In genomic region chr11:63023415-63023814, GRCh38 we compare ENCODE assay signal across 21 cellular contexts. TPM values are rescaled to one million over a fixed set of nuclear protein-coding genes. Genes with fewer than 3 reads are reported as not detected.
DNase-seq lines count a peak whose midpoint lies in the region; ATAC-seq and TF ChIP-seq lines count a peak whose summit lies in the region.
"Had no signal": no experiment of that assay in that cellular context is flagged by ENCODE, and none has a peak within 500 bp of the region (broad histone marks: within the 10 kb centered on the region; RNA-seq: fewer than 3 reads in every experiment).

No MANE protein-coding gene starts in this region.

- WGBS in mesendoderm (ENCODE audit: extremely low coverage, insufficient coverage, low lambda C conversion rate), result no CpG with 5 or more reads among the region's 8 CpGs

- no peak overlapping the region for H2AK5ac ChIP-seq in mesendoderm (ENCODE audit: low read length)

- H3K27me3 ChIP-seq in mesendoderm (ENCODE audit: insufficient read depth, low read length, poor library complexity) (no peaks in the 10 kb centered on the region), H7 (ENCODE audit: control insufficient read depth, insufficient read depth, low read length) (no peaks in the 10 kb centered on the region)
- H3K27me3 ChIP-seq: Peyer's patch had no signal

- H2BK15ac ChIP-seq in mesendoderm (replicated peaks; ENCODE audit: low read depth), result no peak overlapping the region

- H3K18ac ChIP-seq in mesendoderm (ENCODE audit: low read length), result no peak overlapping the region

- no peaks in the 10 kb centered on the region for H3K36me3 Mint-ChIP-seq in HFFc6 (ENCODE audit: low read depth)
- H3K36me3 Mint-ChIP-seq in brain, result no peaks in the 10 kb centered on the region
- no peaks in the 10 kb centered on the region for H3K36me3 Mint-ChIP-seq in activated T-cell treated with anti-CD3 and anti-CD28 coated beads, Interleukin-2, amount 50 U/mL, for 4 hours (ENCODE audit: insufficient read depth)
- H3K36me3 Mint-ChIP-seq: activated naive CD4-positive, alpha-beta T cell treated with anti-CD3 and anti-CD28 coated beads, Interleukin-2, amount 50 U/mL, for 24 hours; T-cell; type B pancreatic cell had no signal

- no peak overlapping the region for H2BK5ac ChIP-seq in mesendoderm (ENCODE audit: low read length)

- H3K4ac ChIP-seq in mesendoderm (ENCODE audit: low read depth, low read length), result no peak overlapping the region

- H3K27ac Mint-ChIP-seq in HFFc6 (no peak overlapping the region), brain (peak overlapping the region in 4 of 5 experiments; percentile 59 to 91 (median 78))
- H3K27ac Mint-ChIP-seq: activated naive CD4-positive, alpha-beta T cell treated with anti-CD3 and anti-CD28 coated beads, Interleukin-2, amount 50 U/mL, for 24 hours; activated T-helper 17 cell treated with anti-CD3 and anti-CD28 coated beads, Interleukin-2, amount 50 U/mL, for 72 hours; stimulated activated naive CD8-positive, alpha-beta T cell treated with anti-CD3 and anti-CD28 coated beads, Interleukin-15, Interleukin-2, amounts not matched to agents 100 ng/mL and 50 ng/mL, for 24 hours; type B pancreatic cell had no signal

- H3K4me1 ChIP-seq in mesendoderm (ENCODE audit: control insufficient read depth, low read depth, low read length), result no peaks in the 10 kb centered on the region

- H3K9me3 Mint-ChIP-seq in HFFc6, result no peaks in the 10 kb centered on the region
- peaks cover 0 to 6% (median 3%) of the 10 kb centered on the region in 5 experiments for H3K9me3 Mint-ChIP-seq in brain
- no peaks in the 10 kb centered on the region for H3K9me3 Mint-ChIP-seq in activated T-cell treated with anti-CD3 and anti-CD28 coated beads, Interleukin-2, amount 50 U/mL, for 4 hours
- H3K9me3 Mint-ChIP-seq: activated naive CD4-positive, alpha-beta T cell treated with anti-CD3 and anti-CD28 coated beads, Interleukin-2, amount 50 U/mL, for 24 hours; activated T-helper 17 cell treated with anti-CD3 and anti-CD28 coated beads, Interleukin-2, amount 50 U/mL, for 72 hours; stimulated activated naive CD8-positive, alpha-beta T cell treated with anti-CD3 and anti-CD28 coated beads, Interleukin-15, Interleukin-2, amounts not matched to agents 100 ng/mL and 50 ng/mL, for 24 hours; T-cell; type B pancreatic cell had no signal

- peaks cover 15% of the 10 kb centered on the region for H3K27me3 Mint-ChIP-seq in HFFc6 (ENCODE audit: insufficient read depth)
- peaks cover 7% of the 10 kb centered on the region for H3K27me3 Mint-ChIP-seq in brain
- peaks cover 28% of the 10 kb centered on the region for H3K27me3 Mint-ChIP-seq in activated T-cell treated with anti-CD3 and anti-CD28 coated beads, Interleukin-2, amount 50 U/mL, for 4 hours (ENCODE audit: low read depth)

- no peak overlapping the region for H4K5ac ChIP-seq in mesendoderm (ENCODE audit: low read length)

- DNase-seq in HFFc6 (no peak), mesendoderm (no peak), H7 (no peak)
- no peak for DNase-seq in activated T-cell treated with anti-CD3 and anti-CD28 coated beads, Interleukin-2, amount 50 U/mL, for 4 hours
- DNase-seq in stimulated activated CD4-positive, alpha-beta T cell treated with anti-CD3 and anti-CD28 coated beads, Interleukin-4, amount 100 ng/mL, for 4 hours, result no peak

- TF ChIP-seq CTCF in HFFc6 (IDR thresholded peaks at IDR 0.05) (no peak), brain (conservative IDR thresholded peaks at IDR 0.05) (no peak)

- ATAC-seq in activated T-cell treated with anti-CD3 and anti-CD28 coated beads, Interleukin-2, amount 50 U/mL, for 4 hours, result no peak

- no peak overlapping the region for H3K4me2 ChIP-seq in mesendoderm (ENCODE audit: low read length)

- H3K79me2 ChIP-seq in mesendoderm (ENCODE audit: control insufficient read depth, insufficient read depth, low read length), result no peaks in the 10 kb centered on the region

- H3K9ac ChIP-seq in mesendoderm (ENCODE audit: low read length), result no peak overlapping the region

- H3K79me1 ChIP-seq in mesendoderm (ENCODE audit: low read length), result no peaks in the 10 kb centered on the region

- H2BK120ac ChIP-seq in mesendoderm (ENCODE audit: low read depth, low read length), result no peak overlapping the region

- peak overlapping the region; percentile 76 for H3K23ac ChIP-seq in mesendoderm (ENCODE audit: low read length)

- no peak overlapping the region for H4K8ac ChIP-seq in mesendoderm (ENCODE audit: low read depth, low read length)

- H3K4me1 Mint-ChIP-seq in HFFc6 (ENCODE audit: low read depth) (peaks cover 10% of the 10 kb centered on the region), brain (peaks cover 24% of the 10 kb centered on the region)
- H3K4me1 Mint-ChIP-seq in activated T-cell treated with anti-CD3 and anti-CD28 coated beads, Interleukin-2, amount 50 U/mL, for 4 hours (ENCODE audit: low read depth), result peaks cover 4% of the 10 kb centered on the region
- H3K4me1 Mint-ChIP-seq: activated T-helper 17 cell treated with anti-CD3 and anti-CD28 coated beads, Interleukin-2, amount 50 U/mL, for 72 hours had no signal

- H3K4me3 Mint-ChIP-seq in HFFc6 (peak overlapping the region; percentile 59; the same call in 1 of the 2 replicates), brain (peak overlapping the region in 2 of 5 experiments; percentile 55 to 57)
- no peak overlapping the region for H3K4me3 Mint-ChIP-seq in activated T-cell treated with anti-CD3 and anti-CD28 coated beads, Interleukin-2, amount 50 U/mL, for 4 hours
- H3K4me3 Mint-ChIP-seq: activated naive CD4-positive, alpha-beta T cell treated with anti-CD3 and anti-CD28 coated beads, Interleukin-2, amount 50 U/mL, for 24 hours; activated T-helper 17 cell treated with anti-CD3 and anti-CD28 coated beads, Interleukin-2, amount 50 U/mL, for 72 hours; stimulated activated naive CD8-positive, alpha-beta T cell treated with anti-CD3 and anti-CD28 coated beads, Interleukin-15, Interleukin-2, amounts not matched to agents 100 ng/mL and 50 ng/mL, for 24 hours; T-cell had no signal

- no peak overlapping the region for H3K56ac ChIP-seq in mesendoderm (ENCODE audit: low read length)

- no peak overlapping the region for H3K27ac ChIP-seq in mesendoderm (ENCODE audit: low read depth, low read length)
- H3K27ac ChIP-seq in temporal lobe (ENCODE audit: low read depth, low read length), result peak overlapping the region; percentile 47
- H3K27ac ChIP-seq: gastrocnemius medialis, HL-60, neutrophil, Peyer's patch, prostate gland, skin epidermis had no signal

- H3K4me3 ChIP-seq in mesendoderm (ENCODE audit: low read length) (no peak overlapping the region), H7 (ENCODE audit: insufficient read depth, low read depth, low read length) (no peak overlapping the region)
- H3K4me3 ChIP-seq: gastrocnemius medialis, Peyer's patch, prostate gland, skin epidermis had no signal

- H3K36me3 ChIP-seq in mesendoderm (ENCODE audit: control insufficient read depth, insufficient read depth, low read length), result no peaks in the 10 kb centered on the region
- H3K36me3 ChIP-seq in H7 (replicated peaks; ENCODE audit: control insufficient read depth, insufficient read depth, low read length), result no peaks in the 10 kb centered on the region
- H3K36me3 ChIP-seq: gastrocnemius medialis, neutrophil, Peyer's patch, prostate gland had no signal

RNA-seq across cellular contexts. Expression of gene SLC22A8, which starts 7.8 kb away (rescaled TPM):
- total RNA-seq in HFFc6 (2021; fragmentation: NEBNext Ultra II Directional; extraction: Animal tissue kit (Norgen Biotek cat#: 25700)), result not detected
- 1.7 TPM for polyA plus RNA-seq in brain (ENCODE audit: insufficient read depth, low read depth, low replicate concordance)
- polyA plus RNA-seq in mesendoderm (2013, experiment 1 of 2), result not detected
- polyA plus RNA-seq in mesendoderm (2013, experiment 2 of 2), result not detected
- 2.2 TPM for total RNA-seq in temporal lobe
- total RNA-seq in activated T-cell treated with anti-CD3 and anti-CD28 coated beads, Interleukin-2, amount 50 U/mL, for 4 hours, result not detected
- not detected in 2 replicates for total RNA-seq in H7 (2014; rRNA removed; shearing (Covaris generic))
- total RNA-seq: activated T-helper 17 cell treated with anti-CD3 and anti-CD28 coated beads, Interleukin-2, amount 50 U/mL, for 72 hours; Calu3; gastrocnemius medialis; left cardiac atrium; Peyer's patch; T-cell had no signal
- polyA plus RNA-seq: AG04450 had no signal

RNA-seq across cellular contexts. Expression of gene SLC22A6, which starts 38.6 kb away (rescaled TPM):
- total RNA-seq in HFFc6 (2021; fragmentation: NEBNext Ultra II Directional; extraction: Animal tissue kit (Norgen Biotek cat#: 25700)), result not detected
- 2.0 TPM for polyA plus RNA-seq in brain (ENCODE audit: insufficient read depth, low read depth, low replicate concordance)
- polyA plus RNA-seq in mesendoderm (2013, experiment 1 of 2), result not detected
- polyA plus RNA-seq in mesendoderm (2013, experiment 2 of 2), result not detected
- 5.7 TPM for total RNA-seq in temporal lobe
- not detected for total RNA-seq in activated T-cell treated with anti-CD3 and anti-CD28 coated beads, Interleukin-2, amount 50 U/mL, for 4 hours
- not detected in 2 replicates for total RNA-seq in H7 (2014; rRNA removed; shearing (Covaris generic))
- total RNA-seq: activated T-helper 17 cell treated with anti-CD3 and anti-CD28 coated beads, Interleukin-2, amount 50 U/mL, for 72 hours; Calu3; gastrocnemius medialis; left cardiac atrium; Peyer's patch; prostate gland; T-cell had no signal
- polyA plus RNA-seq: AG04450 had no signal
